10 cellular contexts compared by ENCODE assay signal in the genomic region with DNA sequence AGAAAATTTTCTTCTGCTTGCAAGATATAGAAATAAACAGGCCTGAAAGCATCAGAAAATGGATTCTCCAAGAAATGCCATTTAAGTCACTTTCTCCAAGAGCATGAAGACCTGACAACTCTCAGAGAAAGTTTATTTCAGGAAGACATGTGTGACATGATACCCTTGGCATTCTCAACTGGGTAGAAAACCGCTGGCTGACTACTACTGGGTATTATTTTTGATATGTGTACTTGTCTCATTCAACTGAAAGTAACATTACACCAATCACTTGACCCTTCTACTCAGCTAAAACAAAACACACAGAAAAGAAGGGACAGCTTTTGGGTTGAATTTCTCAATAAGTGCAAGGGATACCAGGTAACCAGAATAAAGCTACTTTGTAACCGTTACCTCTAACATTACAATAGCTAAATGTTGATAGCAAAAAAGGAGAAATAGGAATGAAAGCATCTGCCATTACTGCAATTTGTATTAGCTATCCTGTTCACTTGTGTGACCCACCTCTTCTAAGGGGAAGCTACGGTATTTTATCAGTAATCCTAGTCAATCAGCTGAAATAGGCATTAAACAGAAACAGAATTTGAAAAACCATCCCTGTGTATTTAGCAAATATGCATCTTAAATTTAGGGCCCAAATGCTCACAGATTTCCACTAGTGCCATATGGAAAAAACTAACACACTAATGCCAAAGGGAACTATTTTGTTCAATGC. TPM values are rescaled to one million over a fixed set of nuclear protein-coding genes. Genes with fewer than 3 reads are reported as not detected.
DNase-seq lines count a peak whose midpoint lies in the region; ATAC-seq, FAIRE-seq and TF ChIP-seq lines count a peak whose summit lies in the region.
"Had no signal": no experiment of that assay in that cellular context is flagged by ENCODE, and none has a peak within 500 bp of the region (broad histone marks: within the 10 kb centered on the region; RNA-seq: fewer than 3 reads in every experiment).

No MANE protein-coding gene starts in this region.

- no peak overlapping the region for H4K8ac ChIP-seq in H9 (replicated peaks; ENCODE audit: insufficient read length, low read depth, low read length)

- TF ChIP-seq POLR2A in A549 (IDR thresholded peaks at IDR 0.05; ENCODE audit: low read length), result no peak
- no peak for TF ChIP-seq POLR2A in upper lobe of left lung (IDR thresholded peaks at IDR 0.05)

- no peak for ATAC-seq in A549
- no peak for ATAC-seq in HG02763 (IDR thresholded peaks at IDR 0.05; ENCODE audit: unreplicated experiment)
- ATAC-seq in upper lobe of left lung (ENCODE audit: low FRiP score in 2 of 2), result no peak
- no peak for ATAC-seq in GM19351 (IDR thresholded peaks at IDR 0.05; ENCODE audit: unreplicated experiment)

- WGBS in A549 (ENCODE audit: missing lambda C conversion rate), result 36% methylated on average over 3 of the region's 3 CpGs
- WGBS in H9 (ENCODE audit: extremely low coverage, insufficient read length, low lambda C conversion rate), result no CpG with 5 or more reads among the region's 3 CpGs
- 39 to 49% methylated on average over 3 of the region's 3 CpGs for WGBS in upper lobe of left lung, 2 donors

- no peak overlapping the region for H4K91ac ChIP-seq in H9 (ENCODE audit: insufficient read length, low read depth, low read length)

- no peak overlapping the region for H2AFZ ChIP-seq in H9 (ENCODE audit: low read length)
- H2AFZ ChIP-seq in keratinocyte (ENCODE audit: control insufficient read depth, low read length), result no peak overlapping the region

- H2BK5ac ChIP-seq in H9 (ENCODE audit: insufficient read length, low read length), result no peak overlapping the region

- H4K20me1 ChIP-seq in H9 (ENCODE audit: control insufficient read depth, insufficient read depth, insufficient read length) (no peaks in the 10 kb centered on the region), keratinocyte (ENCODE audit: control insufficient read depth, extremely low read depth, insufficient read depth, low read length) (peaks cover 81% of the 10 kb centered on the region)

- FAIRE-seq in A549 (lab: Jason Lieb, UNC) (no peak), keratinocyte (lab: Jason Lieb, UNC) (no peak)

- no peak overlapping the region for H2BK120ac ChIP-seq in H9 (ENCODE audit: low read depth, low read length, poor library complexity, severe bottlenecking)

- dilution Hi-C loops in keratinocyte (cut with MboI; ENCODE audit: extremely low pct_ligation_motif_present, low sequenced_read_pairs), result no loop called here

- no peak overlapping the region for H3K27ac ChIP-seq in A549
- H3K27ac ChIP-seq in H9 (ENCODE audit: insufficient read length, low read depth, low read length), result no peak overlapping the region
- H3K27ac ChIP-seq in keratinocyte (ENCODE audit: control insufficient read depth, insufficient read depth, low read length), result no peak overlapping the region
- peak overlapping the region in 1 of 4 donors; percentile 56 for H3K27ac ChIP-seq in upper lobe of left lung
- H3K27ac ChIP-seq: vagina had no signal

- H3K9me3 Mint-ChIP-seq in H9, result no peaks in the 10 kb centered on the region
- H3K9me3 Mint-ChIP-seq in activated naive CD8-positive, alpha-beta T cell treated with anti-CD3 and anti-CD28 coated beads for 36 hours, result no peaks in the 10 kb centered on the region

- DNase-seq in A549 (ENCODE audit: low read depth in 1 of 2, low spot score in 1 of 2) (no peak), H9 (no peak), keratinocyte (ENCODE audit: low read depth, low spot score) (no peak), upper lobe of left lung (no peak)
- DNase-seq in activated naive CD8-positive, alpha-beta T cell treated with anti-CD3 and anti-CD28 coated beads for 36 hours, result no peak
- DNase-seq in activated CD4-positive, alpha-beta T cell treated with anti-CD3 and anti-CD28 coated beads, Interleukin-2, amount 50 U/mL, for 1 hour, result no peak
- DNase-seq: NCI-H69 had no signal

- H3K4ac ChIP-seq in H9 (ENCODE audit: low read depth, low read length), result no peak overlapping the region

- H3K79me2 ChIP-seq in H9 (ENCODE audit: insufficient read depth, low read length), result peaks cover 95% of the 10 kb centered on the region
- H3K79me2 ChIP-seq in keratinocyte (ENCODE audit: control insufficient read depth, insufficient read depth, low read length), result peaks cover 100% of the 10 kb centered on the region

- H3K4me2 ChIP-seq in A549 (peak overlapping the region; percentile 76), H9 (ENCODE audit: insufficient read depth, insufficient read length, low read length) (peak overlapping the region; percentile 45), keratinocyte (ENCODE audit: control insufficient read depth, extremely low read depth, insufficient read depth, low read depth, low read length) (peak overlapping the region; percentile 90)

- H3K9me3 ChIP-seq in A549 (no peaks in the 10 kb centered on the region), H9 (ENCODE audit: control insufficient read depth, low read depth, low read length) (no peaks in the 10 kb centered on the region), keratinocyte (ENCODE audit: control insufficient read depth, low read depth, low read length) (no peaks in the 10 kb centered on the region), upper lobe of left lung (no peaks in the 10 kb centered on the region)
- H3K9me3 ChIP-seq: vagina had no signal

- H2BK20ac ChIP-seq in H9 (ENCODE audit: low read depth, low read length, poor library complexity, severe bottlenecking), result no peak overlapping the region

- no peak overlapping the region for H2BK12ac ChIP-seq in H9 (ENCODE audit: insufficient read length, low read depth, low read length)

- H2AK5ac ChIP-seq in H9 (ENCODE audit: insufficient read length, low read length), result no peak overlapping the region

- H3K14ac ChIP-seq in H9 (ENCODE audit: insufficient read depth, low read length), result no peak overlapping the region

- no peak overlapping the region for H3K56ac ChIP-seq in H9 (ENCODE audit: insufficient read length, low read depth, low read length)

- no peak overlapping the region for H2BK15ac ChIP-seq in H9 (ENCODE audit: low read depth, low read length)

- H3K18ac ChIP-seq in H9 (ENCODE audit: insufficient read length, low read depth, low read length), result no peak overlapping the region

- peaks cover 6% of the 10 kb centered on the region for H3K9me1 ChIP-seq in keratinocyte (ENCODE audit: control insufficient read depth, extremely low read depth, insufficient read depth, low read length)

- TF ChIP-seq EP300 in A549 (IDR thresholded peaks at IDR 0.05) (no peak), upper lobe of left lung (IDR thresholded peaks at IDR 0.05) (no peak)

- no peaks in the 10 kb centered on the region for H3K27me3 Mint-ChIP-seq in H9 (ENCODE audit: low read depth)
- H3K27me3 Mint-ChIP-seq in activated naive CD8-positive, alpha-beta T cell treated with anti-CD3 and anti-CD28 coated beads for 36 hours, result no peaks in the 10 kb centered on the region

- peaks cover 56 to 85% (median 79%) of the 10 kb centered on the region in 3 experiments for H3K36me3 Mint-ChIP-seq in H9 (ENCODE audit: insufficient read depth in 1 of 3, low read depth in 3 of 3)
- peaks cover 93% of the 10 kb centered on the region for H3K36me3 Mint-ChIP-seq in activated naive CD8-positive, alpha-beta T cell treated with anti-CD3 and anti-CD28 coated beads for 36 hours

- peak overlapping the region in 2 of 3 experiments; percentile 8 to 42; a peak in 4 of 7 replicates for H3K27ac Mint-ChIP-seq in H9
- peak overlapping the region; percentile 66 for H3K27ac Mint-ChIP-seq in activated naive CD8-positive, alpha-beta T cell treated with anti-CD3 and anti-CD28 coated beads for 36 hours

- H3K36me3 ChIP-seq in keratinocyte (ENCODE audit: control insufficient read depth in 2 of 2, extremely low read depth in 1 of 2, insufficient read depth in 2 of 2, low read length in 2 of 2), result peaks cover 4 to 47% of the 10 kb centered on the region in 2 experiments
- H3K36me3 ChIP-seq in upper lobe of left lung, result peaks cover 0 to 19% (median 3%) of the 10 kb centered on the region in 4 donors

- peak overlapping the region; percentile 69 to 100; a peak in 4 of 5 replicates for H3K4me3 Mint-ChIP-seq in H9
- peak overlapping the region; percentile 86 for H3K4me3 Mint-ChIP-seq in activated naive CD8-positive, alpha-beta T cell treated with anti-CD3 and anti-CD28 coated beads for 36 hours

- peaks cover 89 to 90% of the 10 kb centered on the region in 2 experiments for H3K4me1 Mint-ChIP-seq in H9
- H3K4me1 Mint-ChIP-seq in activated naive CD8-positive, alpha-beta T cell treated with anti-CD3 and anti-CD28 coated beads for 36 hours, result peaks cover 80% of the 10 kb centered on the region

- H3K79me1 ChIP-seq in H9 (ENCODE audit: insufficient read depth, low read depth, low read length, poor library complexity, severe bottlenecking), result no peaks in the 10 kb centered on the region

- no peak for TF ChIP-seq RAD21 in A549 (conservative IDR thresholded peaks at IDR 0.05 in 1 of 2, IDR thresholded peaks at IDR 0.05 in 1 of 2)

- H4K5ac ChIP-seq in H9 (ENCODE audit: insufficient read length, low read depth, low read length), result no peak overlapping the region

- H3K4me1 ChIP-seq in A549, result peaks cover 87% of the 10 kb centered on the region
- H3K4me1 ChIP-seq in H9 (ENCODE audit: insufficient read depth, low read length), result peaks cover 13% of the 10 kb centered on the region
- peaks cover 63% of the 10 kb centered on the region for H3K4me1 ChIP-seq in keratinocyte (ENCODE audit: control insufficient read depth, extremely low read depth, insufficient read depth, low read length)
- peaks cover 91 to 96% (median 94%) of the 10 kb centered on the region in 4 donors for H3K4me1 ChIP-seq in upper lobe of left lung

- CTCF ChIA-PET in A549 (lab: Yijun Ruan, JAX), result interaction anchor here (1.0 to 2.3 kb wide), 2 partner anchors 9 to 13 kb away, joined by 4 to 6 read pairs; no protein-coding TSS in a partner anchor

- H3K27me3 ChIP-seq in H9 (ENCODE audit: insufficient read depth, low read length) (no peaks in the 10 kb centered on the region), keratinocyte (ENCODE audit: control insufficient read depth, extremely low read depth, insufficient read depth, low read length) (no peaks in the 10 kb centered on the region), upper lobe of left lung (no peaks in the 10 kb centered on the region)
- H3K27me3 ChIP-seq: vagina had no signal

- TF ChIP-seq CTCF in A549 (IDR thresholded peaks at IDR 0.05) (no peak), H9 (conservative IDR thresholded peaks at IDR 0.05) (no peak), keratinocyte (optimal IDR thresholded peaks at IDR 0.05 in 1 of 3, IDR thresholded peaks at IDR 0.05 in 1 of 3, conservative IDR thresholded peaks at IDR 0.05 in 1 of 3; ENCODE audit: extremely low read depth in 1 of 3, insufficient read depth in 2 of 3, low read length in 3 of 3) (no peak), upper lobe of left lung (IDR thresholded peaks at IDR 0.05) (no peak)

- H3K23ac ChIP-seq in H9 (ENCODE audit: insufficient read length, low read depth, low read length), result no peak overlapping the region

- H3K9ac ChIP-seq in H9 (ENCODE audit: extremely low read depth, insufficient read length, low read length) (no peak overlapping the region), keratinocyte (ENCODE audit: control insufficient read depth, extremely low read depth, insufficient read depth, low read length) (no peak overlapping the region)

- H3K4me3 ChIP-seq in A549 (peak overlapping the region; percentile 9; the same call in 1 of the 3 replicates), keratinocyte (ENCODE audit: control insufficient read depth in 2 of 3, extremely low read depth in 1 of 3, insufficient read depth in 2 of 3, low read depth in 1 of 3, low read length in 3 of 3) (peak overlapping the region in 2 of 3 experiments; percentile 45 to 99), upper lobe of left lung (peak overlapping the region in 1 of 4 donors; percentile 72)

- POLR2A ChIA-PET in A549 (lab: Yijun Ruan, JAX), result interaction anchor here (0.5 kb wide), 1 partner anchor 345 kb away, joined by 3 read pairs; a partner anchor contains a TSS

- H3K23me2 ChIP-seq in H9 (ENCODE audit: insufficient read length, low read depth, low read length, poor library complexity, severe bottlenecking), result peaks cover 13% of the 10 kb centered on the region

- no peak overlapping the region for H3T11ph ChIP-seq in H9 (ENCODE audit: low read length)

RNA-seq across cellular contexts. Expression of a gene that starts 7.3 kb away (rescaled TPM):
- polyA plus RNA-seq in A549 (2011; rRNA removed) (186 and 273 TPM in 2 replicates), A549 (2017; fragmentation: RNase III; extraction: RNeasy Plus Mini Kit Qiagen cat#74134 plus additional on column Dnase treatment) (180 to 204 TPM (median 193 TPM) in 3 replicates), keratinocyte (105 to 195 TPM (median 132 TPM) in 3 replicates)
- polyA plus RNA-seq in A549 (2012; cell fraction: cytosol; rRNA removed), result 125 and 182 TPM in 2 replicates
- 115 and 156 TPM in 2 replicates for polyA plus RNA-seq in A549 (2012; cell fraction: nucleus; rRNA removed)
- polyA minus RNA-seq in A549 (2011; rRNA and poly(A)+ RNA removed), result 238 and 248 TPM in 2 replicates
- total RNA-seq in H9 (2021) (344 and 349 TPM in 2 replicates), upper lobe of left lung (100 to 1,000 TPM in 4 of 6 donors, 10 to 100 TPM in 2; 90.9 to 336 (median 124) TPM)
- total RNA-seq in activated naive CD8-positive, alpha-beta T cell treated with anti-CD3 and anti-CD28 coated beads for 36 hours, result 100 to 1,000 TPM; 289 to 291 TPM
- polyA plus RNA-seq in keratinocyte (2011; ENCODE audit: low read depth), result 73.7 TPM
- polyA plus RNA-seq in keratinocyte (2011; cell fraction: cytosol; rRNA removed), result 65.1 and 101 TPM in 2 replicates
- 75.4 and 116 TPM in 2 replicates for polyA plus RNA-seq in keratinocyte (2011; cell fraction: nucleus; rRNA removed)
- 48.2 and 132 TPM in 2 replicates for polyA plus RNA-seq in keratinocyte (2012; ENCODE audit: low replicate concordance)
- polyA minus RNA-seq in keratinocyte, result 70.9 to 176 TPM (median 145 TPM) in 3 replicates
- 296 TPM for polyA minus RNA-seq in keratinocyte (2011; cell fraction: cytosol; rRNA and poly(A)+ RNA removed)
- 77.1 and 106 TPM in 2 replicates for polyA minus RNA-seq in keratinocyte (2011; cell fraction: nucleus; rRNA and poly(A)+ RNA removed)
